23 cellular contexts compared by ENCODE assay signal in the genomic region with DNA sequence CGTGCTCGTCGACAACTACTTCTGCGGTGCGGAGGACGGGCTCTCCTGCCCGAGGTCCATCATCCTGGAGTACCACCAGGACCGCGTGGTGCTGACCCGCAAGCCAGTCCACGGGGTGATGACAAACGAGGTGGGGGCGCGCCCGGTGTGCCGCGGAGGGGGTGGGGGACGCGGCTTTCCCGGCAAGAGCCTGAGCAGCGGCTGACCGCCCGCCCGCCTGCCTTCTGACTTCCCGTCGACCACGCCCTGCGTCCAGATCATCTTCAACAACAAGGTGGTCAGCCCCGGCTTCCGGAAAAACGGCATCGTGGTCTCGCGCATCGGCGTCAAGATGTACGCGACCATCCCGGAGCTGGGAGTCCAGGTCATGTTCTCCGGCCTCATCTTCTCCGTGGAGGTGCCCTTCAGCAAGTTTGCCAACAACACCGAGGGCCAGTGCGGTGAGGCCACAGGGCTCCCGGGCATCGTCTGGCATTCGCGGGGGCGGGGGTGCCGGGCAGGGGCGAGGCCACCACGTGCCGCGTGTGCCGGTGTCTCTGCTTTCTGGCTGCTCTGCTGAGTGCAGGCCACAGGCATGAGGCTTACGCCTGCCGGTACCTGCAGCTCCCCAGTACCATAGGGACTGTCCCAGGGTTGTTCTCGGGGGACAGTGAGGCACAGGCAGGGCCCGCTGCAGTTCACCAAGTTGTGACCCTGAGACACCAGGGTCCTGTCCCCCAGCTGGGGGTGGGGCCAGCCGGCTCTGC. TPM values are rescaled to one million over a fixed set of nuclear protein-coding genes. Genes with fewer than 3 reads are reported as not detected.
DNase-seq lines count a peak whose midpoint lies in the region; ATAC-seq and TF ChIP-seq lines count a peak whose summit lies in the region.
"Had no signal": no experiment of that assay in that cellular context is flagged by ENCODE, and none has a peak within 500 bp of the region (broad histone marks: within the 10 kb centered on the region; RNA-seq: fewer than 3 reads in every experiment).

No MANE protein-coding gene starts in this region.

- no peak overlapping the region for H3K4me3 Mint-ChIP-seq in activated naive CD4-positive, alpha-beta T cell treated with anti-CD3 and anti-CD28 coated beads for 36 hours
- H3K4me3 Mint-ChIP-seq in natural killer cell (no peak overlapping the region), type B pancreatic cell (no peak overlapping the region)
- H3K4me3 Mint-ChIP-seq: brain; CD4-positive, alpha-beta memory T cell; GM23338 had no signal

- TF ChIP-seq CTCF in body of pancreas (IDR thresholded peaks at IDR 0.05) (no peak), natural killer cell (IDR thresholded peaks at IDR 0.05) (no peak), type B pancreatic cell (conservative IDR thresholded peaks at IDR 0.05) (no peak), thyroid gland (IDR thresholded peaks at IDR 0.05) (no peak)

- H3K9me3 Mint-ChIP-seq in activated naive CD4-positive, alpha-beta T cell treated with anti-CD3 and anti-CD28 coated beads for 36 hours = no peaks in the 10 kb centered on the region
- H3K9me3 Mint-ChIP-seq in natural killer cell = no peaks in the 10 kb centered on the region
- H3K9me3 Mint-ChIP-seq in type B pancreatic cell = no peaks in the 10 kb centered on the region
- H3K9me3 Mint-ChIP-seq: GM23338 had no signal

- DNase-seq in activated naive CD4-positive, alpha-beta T cell treated with anti-CD3 and anti-CD28 coated beads for 36 hours = peak; percentile 3
- DNase-seq in activated naive CD4-positive, alpha-beta T cell (lab: John Stamatoyannopoulos, UW) = no peak
- peak in 3 of 4 donors; percentile 3 to 10 (median 6) for DNase-seq in body of pancreas
- peak; percentile 13 for DNase-seq in natural killer cell
- DNase-seq in type B pancreatic cell (ENCODE audit: extremely low spot score, unreplicated experiment) = peak; percentile 63
- DNase-seq in thyroid gland = no peak
- DNase-seq in NCI-H187 (lab: John Stamatoyannopoulos, UW) = no peak
- DNase-seq: activated naive CD4-positive, alpha-beta T cell treated with Interleukin-2 at 50 U/mL for 16 hours; CD4-positive, alpha-beta memory T cell; dermis blood vessel endothelial cell; DND-41; foreskin melanocyte; NCI-H1417; T1000; testis had no signal

- 91 to 93% methylated on average over 12 to 47 of the region's 59 CpGs for WGBS in body of pancreas, 2 donors
- WGBS in thyroid gland, 2 donors = 97 to 100% methylated on average over 2 to 43 of the region's 59 CpGs

- no peak overlapping the region for H3K27ac Mint-ChIP-seq in activated naive CD4-positive, alpha-beta T cell treated with anti-CD3 and anti-CD28 coated beads for 36 hours
- H3K27ac Mint-ChIP-seq in natural killer cell (no peak overlapping the region), type B pancreatic cell (no peak overlapping the region)
- H3K27ac Mint-ChIP-seq: brain; CD4-positive, alpha-beta memory T cell; GM23338 had no signal

- H3K27me3 ChIP-seq in body of pancreas = peaks cover 0 to 12% of the 10 kb centered on the region in 2 donors
- H3K27me3 ChIP-seq in thyroid gland = no peaks in the 10 kb centered on the region
- H3K27me3 ChIP-seq: SJCRH30, testis had no signal

- ATAC-seq in body of pancreas (no peak), natural killer cell (no peak), HG02623 (IDR thresholded peaks at IDR 0.05; ENCODE audit: unreplicated experiment) (no peak)
- ATAC-seq: GM23338 had no signal

- H3K4me1 ChIP-seq in body of pancreas (no peaks in the 10 kb centered on the region), thyroid gland (no peaks in the 10 kb centered on the region)
- H3K4me1 ChIP-seq: SJCRH30, testis had no signal

- H3K27ac ChIP-seq in body of pancreas (no peak overlapping the region), thyroid gland (no peak overlapping the region)
- H3K27ac ChIP-seq: epithelial cell of prostate, SJCRH30, testis had no signal

- intact Hi-C loops in activated naive CD4-positive, alpha-beta T cell treated with anti-CD3 and anti-CD28 coated beads for 36 hours (cut with micrococcal nuclease) = no loop called here
- intact Hi-C loops in body of pancreas (cut with DNase I) (no loop called here), natural killer cell (cut with micrococcal nuclease) (no loop called here), thyroid gland (cut with DNase I) (no loop called here)

- no peaks in the 10 kb centered on the region for H3K36me3 Mint-ChIP-seq in activated naive CD4-positive, alpha-beta T cell treated with anti-CD3 and anti-CD28 coated beads for 36 hours (ENCODE audit: low read depth)
- no peaks in the 10 kb centered on the region for H3K36me3 Mint-ChIP-seq in natural killer cell
- H3K36me3 Mint-ChIP-seq in type B pancreatic cell = no peaks in the 10 kb centered on the region
- H3K36me3 Mint-ChIP-seq: brain; CD4-positive, alpha-beta memory T cell had no signal

- H3K36me3 ChIP-seq in body of pancreas (replicated peaks in 1 of 2; ENCODE audit: insufficient read depth in 1 of 2, low read depth in 2 of 2) (no peaks in the 10 kb centered on the region), thyroid gland (no peaks in the 10 kb centered on the region)
- H3K36me3 ChIP-seq: SJCRH30 had no signal

- no peaks in the 10 kb centered on the region for H3K4me1 Mint-ChIP-seq in activated naive CD4-positive, alpha-beta T cell treated with anti-CD3 and anti-CD28 coated beads for 36 hours (ENCODE audit: low read depth)
- no peaks in the 10 kb centered on the region for H3K4me1 Mint-ChIP-seq in natural killer cell
- no peaks in the 10 kb centered on the region for H3K4me1 Mint-ChIP-seq in type B pancreatic cell (ENCODE audit: unreplicated experiment)
- H3K4me1 Mint-ChIP-seq: brain; CD4-positive, alpha-beta memory T cell; GM23338 had no signal

- H3K4me3 ChIP-seq in body of pancreas (no peak overlapping the region), thyroid gland (replicated peaks in 1 of 3) (no peak overlapping the region)
- H3K4me3 ChIP-seq: GM23338, SJCRH30, testis had no signal

- no peaks in the 10 kb centered on the region for H3K27me3 Mint-ChIP-seq in activated naive CD4-positive, alpha-beta T cell treated with anti-CD3 and anti-CD28 coated beads for 36 hours (ENCODE audit: low read depth)
- no peaks in the 10 kb centered on the region for H3K27me3 Mint-ChIP-seq in natural killer cell (ENCODE audit: low read depth in 2 of 2)
- peaks cover 3% of the 10 kb centered on the region for H3K27me3 Mint-ChIP-seq in type B pancreatic cell
- H3K27me3 Mint-ChIP-seq: brain had no signal

- H3K9me3 ChIP-seq in body of pancreas (no peaks in the 10 kb centered on the region), thyroid gland (no peaks in the 10 kb centered on the region)
- H3K9me3 ChIP-seq: SJCRH30, testis had no signal

- TF ChIP-seq POLR2A in body of pancreas (IDR thresholded peaks at IDR 0.05) (no peak), thyroid gland (IDR thresholded peaks at IDR 0.05) (no peak)

- CTCF ChIA-PET in activated naive CD4-positive, alpha-beta T cell treated with anti-CD3 and anti-CD28 coated beads for 36 hours (lab: Charles Lee) = no interaction called here

RNA-seq across cellular contexts. Expression of gene MUC5B, which starts 28.5 kb away (rescaled TPM):
- total RNA-seq in activated naive CD4-positive, alpha-beta T cell treated with anti-CD3 and anti-CD28 coated beads for 36 hours = not detected
- total RNA-seq in body of pancreas (10 to 100 TPM in 1 of 2 donors, 1 to 10 TPM in 1; 4.6 to 11.4 TPM), natural killer cell (not detected), type B pancreatic cell (ENCODE audit: low replicate concordance) (0.48 and 2.0 TPM in 2 replicates), thyroid gland (not detected)
- total RNA-seq: CD4-positive, alpha-beta memory T cell; dermis blood vessel endothelial cell; myocyte; SJCRH30 had no signal

RNA-seq across cellular contexts. Expression of gene MUC5AC, which starts 36.7 kb away (rescaled TPM):
- not detected for total RNA-seq in activated naive CD4-positive, alpha-beta T cell treated with anti-CD3 and anti-CD28 coated beads for 36 hours
- total RNA-seq in body of pancreas = 1 to 10 TPM in 1 of 2 donors, under 1 TPM in 1; under 0.01 to 1.8 TPM
- not detected for total RNA-seq in natural killer cell
- 0.10 and 1.4 TPM in 2 replicates for total RNA-seq in type B pancreatic cell (ENCODE audit: low replicate concordance)
- not detected for total RNA-seq in thyroid gland
- total RNA-seq: CD4-positive, alpha-beta memory T cell; dermis blood vessel endothelial cell; GM23338; liver; myocyte; OCI-LY7; SJCRH30 had no signal

Comparison
In these comparisons a context has a peak if more than half of its experiments do, and no peak if none do; other contexts are left out.
1. DNase-seq: peak in activated naive CD4-positive, alpha-beta T cell treated with anti-CD3 and anti-CD28 coated beads for 36 hours (single experiment), body of pancreas (3 of 4), natural killer cell (single experiment) and type B pancreatic cell (single experiment); none in activated naive CD4-positive, alpha-beta T cell (0 of 4), thyroid gland (0 of 2) and NCI-H187 (0 of 2).